ENCODE assay signal across 13 cellular contexts in the genomic region with DNA sequence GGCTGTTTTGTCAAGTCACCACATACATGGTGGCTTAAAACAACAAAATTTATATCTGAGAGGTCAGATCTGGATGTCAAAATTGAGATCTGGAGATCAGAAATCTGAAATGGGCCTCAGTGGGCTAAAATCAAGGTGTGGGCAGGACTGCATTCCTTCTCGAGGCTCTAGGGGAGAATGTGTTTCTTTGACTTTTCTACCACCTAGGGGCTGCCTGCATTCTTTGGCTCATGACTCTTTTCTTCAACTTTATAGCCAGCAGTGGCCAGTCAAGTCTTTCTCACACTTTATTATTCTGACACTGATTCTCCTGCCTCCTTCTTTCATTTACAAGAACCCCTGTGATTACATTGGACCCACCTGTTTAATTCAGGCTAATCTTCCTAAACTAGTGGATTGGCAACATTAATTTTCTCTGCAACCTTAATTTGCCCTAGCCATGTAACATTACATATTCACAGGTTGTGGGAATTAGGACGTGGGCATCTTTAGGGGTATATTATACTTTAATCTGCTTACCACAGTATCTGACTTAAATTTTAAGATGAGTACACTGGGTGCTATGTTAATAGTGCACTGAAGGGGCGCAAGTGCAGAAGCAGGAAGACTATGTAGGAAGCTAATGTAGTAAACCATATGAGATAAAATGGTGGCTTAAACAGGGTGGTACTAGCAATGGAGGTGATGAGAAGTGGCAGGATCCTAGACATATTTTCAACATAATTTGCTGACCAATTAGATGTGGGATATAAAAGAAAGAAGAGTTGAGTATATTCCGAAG.
DNase-seq lines count a peak whose midpoint lies in the region; ATAC-seq and TF ChIP-seq lines count a peak whose summit lies in the region.
"Had no signal": no experiment of that assay in that cellular context is flagged by ENCODE, and none has a peak within 500 bp of the region (broad histone marks: within the 10 kb centered on the region; RNA-seq: fewer than 3 reads in every experiment).

No MANE protein-coding gene starts in this region.

- H3K27ac Mint-ChIP-seq in immature natural killer cell: no peak overlapping the region
- H3K27ac Mint-ChIP-seq: activated naive CD8-positive, alpha-beta T cell treated with anti-CD3 and anti-CD28 coated beads for 36 hours had no signal

- intact Hi-C loops in ovary (cut with DNase I): no loop called here

- in situ Hi-C loops in astrocyte of the spinal cord (cut with HindIII; ENCODE audit: low sequenced_read_pairs): no loop called here

- H3K36me3 ChIP-seq in osteoblast (ENCODE audit: insufficient read depth, low read length) (no peaks in the 10 kb centered on the region), ovary (no peaks in the 10 kb centered on the region)

- H3K27ac ChIP-seq in AG04450 (ENCODE audit: low read depth, low read length) (no peak overlapping the region), osteoblast (ENCODE audit: low read depth, low read length) (no peak overlapping the region), ovary (no peak overlapping the region)
- H3K27ac ChIP-seq: GM23248 had no signal

- TF ChIP-seq EP300 in ovary (IDR thresholded peaks at IDR 0.05): no peak

- no peaks in the 10 kb centered on the region for H3K4me1 ChIP-seq in osteoblast (ENCODE audit: insufficient read depth, low read length)
- H3K4me1 ChIP-seq in ovary (ENCODE audit: insufficient read depth): no peaks in the 10 kb centered on the region

- TF ChIP-seq POLR2A in ovary (IDR thresholded peaks at IDR 0.05): no peak

- no peaks in the 10 kb centered on the region for H3K9me3 Mint-ChIP-seq in immature natural killer cell
- H3K9me3 Mint-ChIP-seq: activated naive CD8-positive, alpha-beta T cell treated with anti-CD3 and anti-CD28 coated beads for 36 hours had no signal

- H3K4me1 Mint-ChIP-seq in immature natural killer cell: peaks cover 0 to 3% of the 10 kb centered on the region in 2 donors
- H3K4me1 Mint-ChIP-seq: activated naive CD8-positive, alpha-beta T cell treated with anti-CD3 and anti-CD28 coated beads for 36 hours had no signal

- peaks cover 0 to 5% (median 0%) of the 10 kb centered on the region in 3 donors for H3K36me3 Mint-ChIP-seq in immature natural killer cell
- H3K36me3 Mint-ChIP-seq: activated naive CD8-positive, alpha-beta T cell treated with anti-CD3 and anti-CD28 coated beads for 36 hours had no signal

- no peaks in the 10 kb centered on the region for H3K27me3 Mint-ChIP-seq in immature natural killer cell (ENCODE audit: low read depth in 3 of 3)
- H3K27me3 Mint-ChIP-seq: activated naive CD8-positive, alpha-beta T cell treated with anti-CD3 and anti-CD28 coated beads for 36 hours had no signal

- H3K4me3 ChIP-seq in AG04450 (ENCODE audit: low read depth, low read length) (no peak overlapping the region), astrocyte of the spinal cord (ENCODE audit: low read depth, low read length) (no peak overlapping the region), osteoblast (ENCODE audit: insufficient read depth, low read length) (no peak overlapping the region), ovary (no peak overlapping the region)
- H3K4me3 ChIP-seq: GM23248 had no signal

- POLR2A ChIA-PET in AG04450 (lab: Yijun Ruan, JAX): no interaction called here

- H4K20me1 ChIP-seq in osteoblast (ENCODE audit: insufficient read depth, low read length): no peaks in the 10 kb centered on the region

- peak; percentile 21; the same call in 1 of the 2 replicates for TF ChIP-seq CTCF in AG04450 (IDR thresholded peaks at IDR 0.05; ENCODE audit: low read depth, low read length)
- peak; percentile 24 for TF ChIP-seq CTCF in astrocyte of the spinal cord (IDR thresholded peaks at IDR 0.05; ENCODE audit: low read depth, low read length)
- TF ChIP-seq CTCF in osteoblast (IDR thresholded peaks at IDR 0.05; ENCODE audit: extremely low read depth, low read depth, low read length): no peak
- no peak for TF ChIP-seq CTCF in ovary (IDR thresholded peaks at IDR 0.05)

- no peak overlapping the region for H3K4me3 Mint-ChIP-seq in immature natural killer cell
- H3K4me3 Mint-ChIP-seq: activated naive CD8-positive, alpha-beta T cell treated with anti-CD3 and anti-CD28 coated beads for 36 hours had no signal

- DNase-seq in AG04450 (ENCODE audit: low read depth, low spot score): no peak
- no peak for DNase-seq in astrocyte of the spinal cord (ENCODE audit: low read depth, low spot score)
- DNase-seq in osteoblast (ENCODE audit: insufficient read length, low spot score, missing footprints): no peak
- DNase-seq in immature natural killer cell: no peak
- DNase-seq in hippocampal formation (lab: John Stamatoyannopoulos, UW): no peak
- DNase-seq in ovary: no peak
- DNase-seq: activated CD4-positive, alpha-beta T cell treated with anti-CD3 and anti-CD28 coated beads, Interleukin-2, amount 50 U/mL, for 4 hours; activated naive CD8-positive, alpha-beta T cell treated with anti-CD3 and anti-CD28 coated beads for 36 hours; effector CD8-positive, alpha-beta T cell; GM23248; NCI-H2171 had no signal

- ATAC-seq in GM18909 (IDR thresholded peaks at IDR 0.05; ENCODE audit: poor library complexity, unreplicated experiment) (peak; percentile 46), HG03521 (IDR thresholded peaks at IDR 0.05; ENCODE audit: unreplicated experiment) (peak; percentile 56)

- H2AFZ ChIP-seq in osteoblast (ENCODE audit: low read length): no peak overlapping the region
- H2AFZ ChIP-seq: GM23248 had no signal

- H3K27me3 ChIP-seq in AG04450 (ENCODE audit: control insufficient read depth, insufficient read depth, low read length) (no peaks in the 10 kb centered on the region), osteoblast (ENCODE audit: insufficient read depth, low read length) (no peaks in the 10 kb centered on the region), ovary (no peaks in the 10 kb centered on the region)

- H3K9me3 ChIP-seq in AG04450 (ENCODE audit: control insufficient read depth, insufficient read depth, low read length): no peaks in the 10 kb centered on the region
- H3K9me3 ChIP-seq in osteoblast (ENCODE audit: low read depth, low read length): no peaks in the 10 kb centered on the region
- H3K9me3 ChIP-seq in ovary: no peaks in the 10 kb centered on the region

- H3K79me2 ChIP-seq in osteoblast (ENCODE audit: insufficient read depth, low read length): no peaks in the 10 kb centered on the region

- CTCF ChIA-PET in AG04450 (lab: Charles Lee): interaction anchor here (0.5 kb wide), 1 partner anchor 27 kb away, joined by 5 read pairs; no protein-coding TSS in a partner anchor

- H3K4me2 ChIP-seq in osteoblast (ENCODE audit: insufficient read depth, low read length): no peak overlapping the region

- WGBS in ovary, 3 donors: 75 to 76% (median 76%) methylated on average over 4 of the region's 4 CpGs

Comparison
In these comparisons a context has a peak if more than half of its experiments do, and no peak if none do; other contexts are left out.
1. CTCF ChIP-seq: peak in AG04450 (single experiment) and astrocyte of the spinal cord (single experiment); none in osteoblast (single experiment) and ovary (0 of 3).